Comparison of ENCODE assay signal across 10 cellular contexts in the genomic region with DNA sequence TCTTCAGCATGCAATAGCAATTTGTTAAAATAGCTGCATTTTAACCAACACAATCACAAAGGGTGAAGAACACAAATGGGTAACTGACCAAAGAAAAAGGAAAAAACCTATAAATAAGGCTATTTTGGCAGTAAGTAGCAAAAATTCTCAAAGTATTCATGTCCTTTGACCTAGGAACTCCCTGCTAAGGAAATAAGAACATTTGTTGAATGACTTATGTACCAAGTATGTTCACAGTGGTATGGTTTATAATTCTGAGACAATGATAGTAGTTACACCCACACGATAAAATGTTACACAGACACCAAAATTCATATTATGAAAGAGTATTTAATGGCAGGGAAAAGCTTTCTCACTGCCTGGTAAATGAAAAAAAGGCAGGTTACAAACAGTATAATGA. TPM values are rescaled to one million over a fixed set of nuclear protein-coding genes. Genes with fewer than 3 reads are reported as not detected.
DNase-seq lines count a peak whose midpoint lies in the region; ATAC-seq and TF ChIP-seq lines count a peak whose summit lies in the region.
"Had no signal": no experiment of that assay in that cellular context is flagged by ENCODE, and none has a peak within 500 bp of the region (broad histone marks: within the 10 kb centered on the region; RNA-seq: fewer than 3 reads in every experiment).

No MANE protein-coding gene starts in this region.

- no peak for TF ChIP-seq CTCF in GM12865 (IDR thresholded peaks at IDR 0.05; ENCODE audit: insufficient read depth, low read depth, low read length, missing control alignments)
- TF ChIP-seq CTCF in OCI-LY3 (IDR thresholded peaks at IDR 0.05; ENCODE audit: low read depth, low read length) = no peak
- TF ChIP-seq CTCF in neutrophil (IDR thresholded peaks at IDR 0.05) = no peak

- H3K4me3 ChIP-seq in GM12865 (ENCODE audit: low read depth, low read length) (peak overlapping the region; percentile 76), OCI-LY3 (ENCODE audit: low read length) (peak overlapping the region; percentile 77), neutrophil (ENCODE audit: low read depth in 1 of 2, low read length in 1 of 2) (peak overlapping the region; percentile 63 to 69)

- no peak overlapping the region for H3K27ac ChIP-seq in OCI-LY3 (ENCODE audit: low read length)
- peak overlapping the region; percentile 90 for H3K27ac ChIP-seq in neutrophil
- H3K27ac ChIP-seq: brain microvascular endothelial cell had no signal

- peak overlapping the region; percentile 46; the same call in 1 of the 2 replicates for H3K9ac ChIP-seq in OCI-LY3 (ENCODE audit: low read length)

- H3K36me3 ChIP-seq in OCI-LY3 (replicated peaks; ENCODE audit: low read depth, low read length) (peaks cover 50% of the 10 kb centered on the region), neutrophil (no peaks in the 10 kb centered on the region)
- H3K36me3 ChIP-seq: brain microvascular endothelial cell had no signal

- peaks cover 94% of the 10 kb centered on the region for H4K20me1 ChIP-seq in OCI-LY3 (ENCODE audit: insufficient read depth, low read length)

- no peak overlapping the region for H2AFZ ChIP-seq in OCI-LY3 (ENCODE audit: low read depth, low read length)

- no peaks in the 10 kb centered on the region for H3K9me3 ChIP-seq in OCI-LY3 (ENCODE audit: insufficient read depth, low read length)
- no peaks in the 10 kb centered on the region for H3K9me3 ChIP-seq in neutrophil

- peaks cover 98% of the 10 kb centered on the region for H3K79me2 ChIP-seq in OCI-LY3 (ENCODE audit: low read length)

- H3K4me1 ChIP-seq in OCI-LY3 (ENCODE audit: low read length) (peaks cover 49% of the 10 kb centered on the region), neutrophil (ENCODE audit: control insufficient read depth in 1 of 2, insufficient read depth in 1 of 2, low read depth in 1 of 2, low read length in 1 of 2) (peaks cover 74 to 80% of the 10 kb centered on the region in 2 experiments)

- no peaks in the 10 kb centered on the region for H3K27me3 ChIP-seq in OCI-LY3 (ENCODE audit: low read depth, low read length)
- H3K27me3 ChIP-seq in neutrophil = no peaks in the 10 kb centered on the region
- H3K27me3 ChIP-seq: brain microvascular endothelial cell had no signal

- DNase-seq in GM12865 (ENCODE audit: low read depth) (no peak), dermis blood vessel endothelial cell (peak; percentile 68), putamen (ENCODE audit: low spot score) (no peak)
- DNase-seq: brain microvascular endothelial cell, DMS79 treated with DMSO at 0.1 percent for 48 hours, NCI-H1436 treated with DMSO at 0.1 percent for 48 hours had no signal

- no peak for ATAC-seq in HG03108 (IDR thresholded peaks at IDR 0.05; ENCODE audit: unreplicated experiment)
- no peak for ATAC-seq in HG03442 (IDR thresholded peaks at IDR 0.05; ENCODE audit: unreplicated experiment)

- peak overlapping the region; percentile 92 for H3K4me2 ChIP-seq in OCI-LY3 (ENCODE audit: low read length)

RNA-seq across cellular contexts. Expression of a gene that starts 16.9 kb away (rescaled TPM):
- 31.1 and 50.0 TPM in 2 replicates for total RNA-seq in dermis blood vessel endothelial cell
